In genomic region chr7:75892634-75893272, GRCh38 we compare ENCODE assay signal across 11 cellular contexts. TPM values are rescaled to one million over a fixed set of nuclear protein-coding genes. Genes with fewer than 3 reads are reported as not detected.
DNase-seq lines count a peak whose midpoint lies in the region; ATAC-seq and TF ChIP-seq lines count a peak whose summit lies in the region.
"Had no signal": no experiment of that assay in that cellular context is flagged by ENCODE, and none has a peak within 500 bp of the region (broad histone marks: within the 10 kb centered on the region; RNA-seq: fewer than 3 reads in every experiment).

No MANE protein-coding gene starts in this region.

- ATAC-seq in GM19328 (IDR thresholded peaks at IDR 0.05; ENCODE audit: unreplicated experiment) (no peak), HG03460 (IDR thresholded peaks at IDR 0.05; ENCODE audit: unreplicated experiment) (no peak)

- H3K4me3 ChIP-seq in AG10803 (ENCODE audit: low read length): no peak overlapping the region
- H3K4me3 ChIP-seq: SK-N-MC had no signal

- H3K27ac ChIP-seq in epithelial cell of prostate: peak overlapping the region; percentile 78
- H3K27ac ChIP-seq: SK-N-MC had no signal

- no peak for TF ChIP-seq CTCF in AG10803 (conservative IDR thresholded peaks at IDR 0.05; ENCODE audit: low read length)

- DNase-seq in AG10803 (ENCODE audit: low read depth) (peak; percentile 71), NCI-H2029 (lab: John Stamatoyannopoulos, UW) (peak; percentile 39), epithelial cell of prostate (ENCODE audit: low read depth, low spot score) (peak; percentile 74), myocyte (ENCODE audit: low read depth) (peak; percentile 74), MV-4-11 (lab: John Stamatoyannopoulos, UW) (no peak), hepatic stellate cell (ENCODE audit: low spot score) (no peak)
- DNase-seq: CD4-positive, CD25-positive, alpha-beta regulatory T cell; erythroblast had no signal

RNA-seq across cellular contexts. Expression of gene RHBDD2, which starts 13.9 kb away (rescaled TPM):
- total RNA-seq in myocyte: 83.4 and 107 TPM in 2 replicates
- polyA plus RNA-seq in myocyte (2012): 113 TPM

RNA-seq across cellular contexts. Expression of gene POR, which starts 22.2 kb away (rescaled TPM):
- total RNA-seq in myocyte: 205 and 262 TPM in 2 replicates
- 93.0 TPM for polyA plus RNA-seq in myocyte (2012)

Comparison
In these comparisons a context has a peak if more than half of its experiments do, and no peak if none do; other contexts are left out.
1. DNase-seq: peak in AG10803 (single experiment), NCI-H2029 (single experiment), epithelial cell of prostate (single experiment) and myocyte (single experiment); none in MV-4-11 (single experiment) and hepatic stellate cell (single experiment).